28 cellular contexts compared by ENCODE assay signal in the genomic region with DNA sequence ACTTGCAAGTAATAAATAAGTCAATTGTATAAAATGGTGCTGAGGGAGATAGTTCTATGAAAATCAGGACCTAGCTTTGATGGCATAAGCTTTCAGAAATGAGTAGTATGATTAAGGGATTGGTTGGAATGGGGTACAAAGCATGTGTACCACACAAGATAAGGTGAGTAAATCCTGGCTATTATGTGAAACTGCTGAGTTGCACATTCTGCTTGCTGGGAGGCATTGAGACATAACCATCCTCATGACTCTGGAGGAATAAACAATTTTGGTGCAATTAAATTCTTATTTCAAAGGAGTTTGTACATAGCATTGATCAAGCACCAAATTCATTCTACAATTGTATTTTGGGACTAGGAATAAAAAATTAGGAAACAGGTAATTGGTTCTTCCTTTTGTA.
"Had no signal": no experiment of that assay in that cellular context is flagged by ENCODE, and none has a peak within 500 bp of the region (broad histone marks: within the 10 kb centered on the region; RNA-seq: fewer than 3 reads in every experiment).

No MANE protein-coding gene starts in this region.

- H3K36me3 Mint-ChIP-seq: activated naive CD4-positive, alpha-beta T cell treated with anti-CD3 and anti-CD28 coated beads, Interleukin-2, amount 10 ng/mL, durations not matched to agents 7 days and 5 days; activated naive CD4-positive, alpha-beta T cell treated with anti-CD3 and anti-CD28 coated beads, Interleukin-2, amount 50 U/mL, for 72 hours; activated naive CD8-positive, alpha-beta T cell treated with anti-CD3 and anti-CD28 coated beads, Interleukin-2, amount 10 ng/mL, durations not matched to agents 7 days and 5 days had no signal

- H3K9me3 Mint-ChIP-seq: activated CD4-positive, alpha-beta memory T cell treated with anti-CD3 and anti-CD28 coated beads, Interleukin-2, amount 10 ng/mL, durations not matched to agents 7 days and 5 days; activated CD4-positive, alpha-beta T cell treated with anti-CD3 and anti-CD28 coated beads, Interleukin-2, amount 10 ng/mL, durations not matched to agents 7 days and 5 days; activated naive CD4-positive, alpha-beta T cell treated with anti-CD3 and anti-CD28 coated beads, Interleukin-2, amount 10 ng/mL, durations not matched to agents 7 days and 5 days; activated naive CD4-positive, alpha-beta T cell treated with anti-CD3 and anti-CD28 coated beads, Interleukin-2, amount 50 U/mL, for 72 hours; activated naive CD8-positive, alpha-beta T cell treated with anti-CD3 and anti-CD28 coated beads, Interleukin-2, amount 10 ng/mL, durations not matched to agents 7 days and 5 days; activated T-cell treated with anti-CD3 and anti-CD28 coated beads, Interleukin-2, amount 50 U/mL, for 72 hours; dendritic cell treated with granulocyte-macrophage colony-stimulating factor and Interleukin-4, amounts not matched to agents 40 ng/mL and 50 ng/mL, for 4 days; endodermal cell had no signal

- H3K4me3 ChIP-seq: body of pancreas, cardiac muscle cell, coronary artery, dorsolateral prefrontal cortex, esophagus squamous epithelium, gastroesophageal sphincter had no signal

- H3K4me1 ChIP-seq: body of pancreas, esophagus squamous epithelium, gastroesophageal sphincter had no signal

- H3K27ac Mint-ChIP-seq: activated CD4-positive, alpha-beta memory T cell treated with anti-CD3 and anti-CD28 coated beads, Interleukin-2, amount 10 ng/mL, durations not matched to agents 7 days and 5 days; activated CD4-positive, alpha-beta T cell treated with anti-CD3 and anti-CD28 coated beads, Interleukin-2, amount 10 ng/mL, durations not matched to agents 7 days and 5 days; activated naive CD4-positive, alpha-beta T cell treated with anti-CD3 and anti-CD28 coated beads, Interleukin-2, amount 10 ng/mL, durations not matched to agents 7 days and 5 days; activated naive CD4-positive, alpha-beta T cell treated with anti-CD3 and anti-CD28 coated beads, Interleukin-2, amount 50 U/mL, for 72 hours; activated naive CD8-positive, alpha-beta T cell treated with anti-CD3 and anti-CD28 coated beads, Interleukin-2, amount 10 ng/mL, durations not matched to agents 7 days and 5 days; activated T-cell treated with anti-CD3 and anti-CD28 coated beads, Interleukin-2, amount 50 U/mL, for 24 hours; dendritic cell treated with granulocyte-macrophage colony-stimulating factor and Interleukin-4, amounts not matched to agents 40 ng/mL and 50 ng/mL, for 4 days; endodermal cell had no signal

- H3K4me1 Mint-ChIP-seq: activated CD4-positive, alpha-beta memory T cell treated with anti-CD3 and anti-CD28 coated beads, Interleukin-2, amount 10 ng/mL, durations not matched to agents 7 days and 5 days; activated CD4-positive, alpha-beta T cell treated with anti-CD3 and anti-CD28 coated beads, Interleukin-2, amount 10 ng/mL, durations not matched to agents 7 days and 5 days; activated naive CD4-positive, alpha-beta T cell treated with anti-CD3 and anti-CD28 coated beads, Interleukin-2, amount 10 ng/mL, durations not matched to agents 7 days and 5 days; activated naive CD8-positive, alpha-beta T cell treated with anti-CD3 and anti-CD28 coated beads, Interleukin-2, amount 10 ng/mL, durations not matched to agents 7 days and 5 days had no signal

- H3K4me3 Mint-ChIP-seq: activated CD4-positive, alpha-beta memory T cell treated with anti-CD3 and anti-CD28 coated beads, Interleukin-2, amount 10 ng/mL, durations not matched to agents 7 days and 5 days; activated CD4-positive, alpha-beta T cell treated with anti-CD3 and anti-CD28 coated beads, Interleukin-2, amount 10 ng/mL, durations not matched to agents 7 days and 5 days; activated naive CD4-positive, alpha-beta T cell treated with anti-CD3 and anti-CD28 coated beads, Interleukin-2, amount 10 ng/mL, durations not matched to agents 7 days and 5 days; activated naive CD8-positive, alpha-beta T cell treated with anti-CD3 and anti-CD28 coated beads, Interleukin-2, amount 10 ng/mL, durations not matched to agents 7 days and 5 days; activated T-cell treated with anti-CD3 and anti-CD28 coated beads, Interleukin-2, amount 50 U/mL, for 24 hours; activated T-cell treated with anti-CD3 and anti-CD28 coated beads, Interleukin-2, amount 50 U/mL, for 72 hours; dendritic cell treated with granulocyte-macrophage colony-stimulating factor and Interleukin-4, amounts not matched to agents 40 ng/mL and 50 ng/mL, for 4 days; endodermal cell had no signal

- H3K27ac ChIP-seq: body of pancreas, cardiac muscle cell, coronary artery, dorsolateral prefrontal cortex, esophagus squamous epithelium, gastroesophageal sphincter had no signal

- H3K27me3 Mint-ChIP-seq: activated CD4-positive, alpha-beta memory T cell treated with anti-CD3 and anti-CD28 coated beads, Interleukin-2, amount 10 ng/mL, durations not matched to agents 7 days and 5 days; activated CD4-positive, alpha-beta T cell treated with anti-CD3 and anti-CD28 coated beads, Interleukin-2, amount 10 ng/mL, durations not matched to agents 7 days and 5 days; activated naive CD4-positive, alpha-beta T cell treated with anti-CD3 and anti-CD28 coated beads, Interleukin-2, amount 10 ng/mL, durations not matched to agents 7 days and 5 days; activated naive CD8-positive, alpha-beta T cell treated with anti-CD3 and anti-CD28 coated beads, Interleukin-2, amount 10 ng/mL, durations not matched to agents 7 days and 5 days; activated T-cell treated with anti-CD3 and anti-CD28 coated beads, Interleukin-2, amount 50 U/mL, for 24 hours; dendritic cell treated with granulocyte-macrophage colony-stimulating factor and Interleukin-4, amounts not matched to agents 40 ng/mL and 50 ng/mL, for 4 days had no signal

- H3K36me3 ChIP-seq: cardiac muscle cell, esophagus squamous epithelium, gastroesophageal sphincter had no signal

- H3K9me3 ChIP-seq: body of pancreas, esophagus squamous epithelium had no signal

- DNase-seq: activated CD4-positive, alpha-beta memory T cell treated with anti-CD3 and anti-CD28 coated beads, Interleukin-2, amount 10 ng/mL, durations not matched to agents 7 days and 5 days; activated CD4-positive, alpha-beta T cell treated with anti-CD3 and anti-CD28 coated beads for 1 hour; activated CD4-positive, alpha-beta T cell treated with anti-CD3 and anti-CD28 coated beads for 4 hours; activated CD4-positive, alpha-beta T cell treated with anti-CD3 and anti-CD28 coated beads, Interleukin-2, amount 10 ng/mL, durations not matched to agents 7 days and 5 days; activated CD4-positive, alpha-beta T cell treated with anti-CD3 and anti-CD28 coated beads, Interleukin-2, amount 50 U/mL, for 4 hours; activated CD8-positive, alpha-beta memory T cell treated with anti-CD3 and anti-CD28 coated beads, Interleukin-2, amount 50 U/mL, for 48 hours; activated gamma-delta T cell; activated naive CD4-positive, alpha-beta T cell; activated naive CD4-positive, alpha-beta T cell treated with anti-CD3 and anti-CD28 coated beads, Interleukin-2, amount 10 ng/mL, durations not matched to agents 7 days and 5 days; activated naive CD8-positive, alpha-beta T cell treated with anti-CD3 and anti-CD28 coated beads, Interleukin-2, amount 10 ng/mL, durations not matched to agents 7 days and 5 days; activated T-cell treated with anti-CD3 and anti-CD28 coated beads for 4 hours; activated T-cell treated with anti-CD3 and anti-CD28 coated beads, Interleukin-2, amount 50 U/mL, for 24 hours; activated T-cell treated with anti-CD3 and anti-CD28 coated beads, Interleukin-2, amount 50 U/mL, for 72 hours; amygdala; aorta; body of pancreas; central memory CD4-positive, alpha-beta T cell; dorsolateral prefrontal cortex; effector memory CD4-positive, alpha-beta T cell; endodermal cell; esophagus squamous epithelium; foreskin melanocyte; T-helper 2 cell had no signal

- ATAC-seq: activated naive CD4-positive, alpha-beta T cell treated with anti-CD3 and anti-CD28 coated beads, Interleukin-2, amount 50 U/mL, for 72 hours; activated T-cell treated with anti-CD3 and anti-CD28 coated beads, Interleukin-2, amount 50 U/mL, for 72 hours; body of pancreas; gastroesophageal sphincter had no signal

- H3K27me3 ChIP-seq: body of pancreas, cardiac muscle cell, dorsolateral prefrontal cortex, esophagus squamous epithelium, gastroesophageal sphincter had no signal
